ENCODE assay signal across 20 cellular contexts in the genomic region with DNA sequence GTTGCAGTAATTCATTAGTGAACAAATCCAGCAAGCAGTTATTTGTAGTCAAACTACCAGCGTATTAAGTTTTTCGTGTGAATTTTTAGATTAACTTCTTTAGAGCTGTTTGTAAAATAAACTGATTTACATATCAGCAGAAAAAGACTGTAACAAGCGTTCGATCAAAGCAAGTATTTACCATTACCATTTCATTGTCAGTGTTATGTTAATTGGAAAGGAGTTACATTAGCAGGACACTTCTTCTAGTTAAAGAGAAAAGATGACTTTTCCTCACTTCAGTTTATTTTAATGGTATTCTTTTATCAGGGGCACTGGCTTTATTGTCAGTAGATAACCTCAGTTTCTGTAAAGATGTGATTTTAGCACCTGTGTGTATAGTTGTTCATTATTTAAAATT.
"Had no signal": no experiment of that assay in that cellular context is flagged by ENCODE, and none has a peak within 500 bp of the region (broad histone marks: within the 10 kb centered on the region; RNA-seq: fewer than 3 reads in every experiment).

No MANE protein-coding gene starts in this region.

- H3K4me1 Mint-ChIP-seq: naive B cell; stimulated activated effector memory CD8-positive, alpha-beta T cell treated with anti-CD3 and anti-CD28 coated beads, Interleukin-12 subunit alpha, Interleukin-12 subunit beta, amount 100 ng/mL, for 72 hours had no signal

- H3K27ac ChIP-seq: colonic mucosa, esophagus squamous epithelium, left lung, psoas muscle, sigmoid colon, stomach, thyroid gland, vagina had no signal

- H3K4me1 ChIP-seq: colonic mucosa, left lung, psoas muscle, thyroid gland, vagina had no signal

- H3K36me3 ChIP-seq: colonic mucosa, left lung, thyroid gland had no signal

- H3K9me3 Mint-ChIP-seq: mesothelial cell of epicardium; naive B cell; natural killer cell treated with Interleukin-12 subunit alpha and Interleukin-12 subunit beta and Interleukin-15 and Interleukin-18, amount 100 ng/mL, for 72 hours; stimulated activated effector memory CD8-positive, alpha-beta T cell treated with anti-CD3 and anti-CD28 coated beads, Interleukin-12 subunit alpha, Interleukin-12 subunit beta, amount 100 ng/mL, for 72 hours had no signal

- ATAC-seq: left cardiac atrium; mucosa of descending colon; natural killer cell treated with Interleukin-12 subunit alpha and Interleukin-12 subunit beta and Interleukin-15 and Interleukin-18, amount 100 ng/mL, for 72 hours; psoas muscle; stimulated activated effector memory CD8-positive, alpha-beta T cell treated with anti-CD3 and anti-CD28 coated beads, Interleukin-12 subunit alpha, Interleukin-12 subunit beta, amount 100 ng/mL, for 72 hours had no signal

- H3K4me3 Mint-ChIP-seq: mesothelial cell of epicardium; naive B cell; natural killer cell treated with Interleukin-12 subunit alpha and Interleukin-12 subunit beta and Interleukin-15 and Interleukin-18, amount 100 ng/mL, for 72 hours; stimulated activated effector memory CD8-positive, alpha-beta T cell treated with anti-CD3 and anti-CD28 coated beads, Interleukin-12 subunit alpha, Interleukin-12 subunit beta, amount 100 ng/mL, for 72 hours had no signal

- H3K27me3 Mint-ChIP-seq: naive B cell; natural killer cell treated with Interleukin-12 subunit alpha and Interleukin-12 subunit beta and Interleukin-15 and Interleukin-18, amount 100 ng/mL, for 72 hours had no signal

- H3K27me3 ChIP-seq: colonic mucosa, esophagus squamous epithelium, left lung, sigmoid colon, stomach, thyroid gland, vagina had no signal

- DNase-seq: colonic mucosa; effector memory CD4-positive, alpha-beta T cell; esophagus squamous epithelium; left cardiac atrium; left lung; mucosa of descending colon; naive B cell; nucleus accumbens; psoas muscle; right cardiac atrium; sigmoid colon; stimulated activated CD4-positive, alpha-beta T cell treated with anti-CD3 and anti-CD28 coated beads, Interleukin-2, amount 100 ng/mL, for 24 hours; stimulated activated CD4-positive, alpha-beta T cell treated with anti-CD3 and anti-CD28 coated beads, Interleukin-4, amount 100 ng/mL, for 24 hours; stimulated activated naive CD4-positive, alpha-beta T cell treated with Interleukin-2 at 50 U/mL for 16 hours; stomach; thyroid gland had no signal

- H3K4me3 ChIP-seq: colonic mucosa, esophagus squamous epithelium, left lung, mucosa of descending colon, psoas muscle, sigmoid colon, stomach, thyroid gland, vagina had no signal

- H3K9me3 ChIP-seq: colonic mucosa, esophagus squamous epithelium, left lung, mucosa of descending colon, psoas muscle, sigmoid colon, stomach, thyroid gland, vagina had no signal

- H3K36me3 Mint-ChIP-seq: naive B cell; natural killer cell treated with Interleukin-12 subunit alpha and Interleukin-12 subunit beta and Interleukin-15 and Interleukin-18, amount 100 ng/mL, for 72 hours had no signal

- H3K27ac Mint-ChIP-seq: mesothelial cell of epicardium; naive B cell; stimulated activated effector memory CD8-positive, alpha-beta T cell treated with anti-CD3 and anti-CD28 coated beads, Interleukin-12 subunit alpha, Interleukin-12 subunit beta, amount 100 ng/mL, for 72 hours had no signal
